In genomic region chr4:53586121-53586816, GRCh38 we compare ENCODE assay signal across 1 cellular context.
TF ChIP-seq lines count a peak whose summit lies in the region.

No MANE protein-coding gene starts in this region.

TF ChIP-seq in K562, 482 proteins besides CTCF, POLR2A, EP300 and RAD21 (continued from another document):
- TF ChIP-seq CLOCK (CRISPR knock-in tag; IDR thresholded peaks at IDR 0.05; ENCODE audit: borderline replicate concordance) (no peak), ZC3H8 (IDR thresholded peaks at IDR 0.05) (no peak), PHF21A (IDR thresholded peaks at IDR 0.05; ENCODE audit: borderline replicate concordance, low read depth) (no peak), FOSL1 (tag; conservative IDR thresholded peaks at IDR 0.05) (peak; percentile 79), ZNF445 (CRISPR knock-in tag; IDR thresholded peaks at IDR 0.05; ENCODE audit: low read depth) (no peak), NR3C1 (CRISPR knock-in tag; IDR thresholded peaks at IDR 0.05) (no peak), ZNF668 (CRISPR knock-in tag; IDR thresholded peaks at IDR 0.05) (no peak), ATF3 (IDR thresholded peaks at IDR 0.05) (0 out of 2 replicates have a peak, but pooled peaks have one; percentile 31), ATF3 (CRISPR knock-in tag; conservative IDR thresholded peaks at IDR 0.05) (no peak), HNRNPL (IDR thresholded peaks at IDR 0.05; ENCODE audit: low read depth, low read length) (no peak), CAMTA2 (CRISPR knock-in tag; conservative IDR thresholded peaks at IDR 0.05) (no peak), UBTF (IDR thresholded peaks at IDR 0.05; ENCODE audit: borderline replicate concordance in 1 of 2, low read depth in 2 of 2, low read length in 2 of 2) (no peak)
